In the genomic region with DNA sequence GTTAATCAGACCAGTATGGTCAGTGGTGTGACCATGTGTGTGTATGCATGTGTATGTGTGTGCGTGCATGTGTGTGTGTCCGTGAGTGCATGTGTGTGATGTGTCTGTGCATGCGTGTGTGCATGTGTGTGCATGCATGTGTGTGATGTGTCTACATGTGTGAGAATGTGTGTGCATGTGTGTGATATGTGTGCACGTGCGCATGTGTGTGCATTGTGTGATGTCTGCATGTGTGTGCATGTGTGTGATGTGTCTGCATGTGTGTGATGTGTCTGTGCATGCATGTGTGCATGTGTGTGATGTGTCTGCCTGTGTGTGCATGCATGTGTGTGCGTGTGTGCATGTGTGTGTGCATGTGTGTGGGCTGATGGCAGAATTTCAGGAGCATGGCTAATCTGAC, we compare ENCODE assay signal across 1 cellular context.
TF ChIP-seq lines count a peak whose summit lies in the region.

No MANE protein-coding gene starts in this region.

TF ChIP-seq in K562, 482 proteins besides CTCF, POLR2A, EP300 and RAD21:
- TF ChIP-seq PHF20 (IDR thresholded peaks at IDR 0.05; ENCODE audit: partially characterized antibody) (peak; percentile 69), CC2D1A (IDR thresholded peaks at IDR 0.05) (no peak), ARHGAP35 (IDR thresholded peaks at IDR 0.05; ENCODE audit: partially characterized antibody) (peak; percentile 50), E2F3 (CRISPR knock-in tag; IDR thresholded peaks at IDR 0.05) (no peak)
- TF ChIP-seq, protein P1, sequence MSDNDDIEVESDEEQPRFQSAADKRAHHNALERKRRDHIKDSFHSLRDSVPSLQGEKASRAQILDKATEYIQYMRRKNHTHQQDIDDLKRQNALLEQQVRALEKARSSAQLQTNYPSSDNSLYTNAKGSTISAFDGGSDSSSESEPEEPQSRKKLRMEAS (CRISPR knock-in tag; IDR thresholded peaks at IDR 0.05) = peak; percentile 68; the same call in 1 of the 2 replicates
